ENCODE assay signal across 18 cellular contexts in the genomic region with DNA sequence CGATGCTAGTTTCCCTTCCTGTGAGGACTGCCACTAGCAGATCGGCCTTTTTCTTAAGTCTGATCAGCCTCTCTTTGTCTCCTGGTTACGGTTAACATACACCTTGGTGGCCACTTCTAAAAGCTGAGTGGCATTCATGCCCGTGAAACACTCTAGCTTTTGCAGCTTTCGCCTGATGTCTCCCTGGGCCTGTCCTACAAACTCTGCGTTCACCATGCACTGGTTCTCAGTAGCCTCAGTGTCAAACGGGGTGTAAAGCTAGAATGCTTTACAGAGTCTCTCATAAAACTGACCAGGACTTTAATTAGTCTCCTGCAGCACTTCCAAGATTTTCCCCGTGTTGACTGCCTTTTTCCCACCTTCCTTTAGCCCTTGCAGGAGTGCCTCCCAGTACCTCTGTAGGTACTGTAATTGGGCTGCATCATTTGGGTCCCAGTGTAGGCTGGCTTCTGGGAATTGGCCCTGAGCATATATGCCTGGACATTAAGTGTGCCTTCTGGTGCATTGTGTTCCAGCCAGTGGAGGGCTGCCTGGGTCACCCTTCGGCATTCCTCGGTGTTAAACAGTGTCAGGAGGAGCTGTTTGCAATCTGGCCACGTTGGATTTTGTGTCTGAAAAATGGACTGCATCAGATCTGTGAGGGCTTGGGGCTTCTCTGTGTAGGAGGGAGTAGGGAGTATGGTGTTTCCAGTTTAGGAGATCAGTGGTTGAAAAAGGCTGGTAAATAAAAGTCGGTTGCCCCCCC. TPM values are rescaled to one million over a fixed set of nuclear protein-coding genes. Genes with fewer than 3 reads are reported as not detected.
A peak's percentile ranks its signal among the peaks of the same experiment; 100 is the strongest.
DNase-seq lines count a peak whose midpoint lies in the region; ATAC-seq and TF ChIP-seq lines count a peak whose summit lies in the region.
"Had no signal": no experiment of that assay in that cellular context is flagged by ENCODE, and none has a peak within 500 bp of the region (broad histone marks: within the 10 kb centered on the region; RNA-seq: fewer than 3 reads in every experiment).

No MANE protein-coding gene starts in this region.

- H3K4me1 Mint-ChIP-seq in endothelial cell (ENCODE audit: unreplicated experiment) (peaks cover 11% of the 10 kb centered on the region), mesothelial cell of epicardium (no peaks in the 10 kb centered on the region)

- H3K9me3 ChIP-seq in right atrium auricular region, result no peaks in the 10 kb centered on the region
- H3K9me3 ChIP-seq in parathyroid adenoma (ENCODE audit: control insufficient read depth, low read length), result no peaks in the 10 kb centered on the region
- peaks cover 0 to 7% (median 0%) of the 10 kb centered on the region in 3 donors for H3K9me3 ChIP-seq in tibial artery
- H3K9me3 ChIP-seq: colonic mucosa had no signal

- peaks cover 0 to 3% of the 10 kb centered on the region in 2 donors for H3K4me1 ChIP-seq in right atrium auricular region
- peaks cover 21% of the 10 kb centered on the region for H3K4me1 ChIP-seq in parathyroid adenoma
- H3K4me1 ChIP-seq in tibial artery, result peaks cover 0 to 35% (median 9%) of the 10 kb centered on the region in 4 donors
- H3K4me1 ChIP-seq: colonic mucosa had no signal

- peaks cover 9% of the 10 kb centered on the region for H3K79me2 ChIP-seq in parathyroid adenoma

- no peak for DNase-seq in Right ventricle myocardium superior
- no peak for DNase-seq in right atrium auricular region (ENCODE audit: low spot score)
- DNase-seq in endothelial cell (ENCODE audit: low spot score), result no peak
- no peak for DNase-seq in tibial artery
- no peak for DNase-seq in mesothelial cell of epicardium (ENCODE audit: low spot score in 2 of 2, unreplicated experiment in 2 of 2)
- DNase-seq in COLO829 (ENCODE audit: low spot score), result no peak
- DNase-seq: activated CD4-positive, alpha-beta memory T cell treated with anti-CD3 and anti-CD28 coated beads for 36 hours; activated effector memory CD4-positive, alpha-beta T cell treated with Interleukin-2 at 50 U/mL for 16 hours; colonic mucosa; HFFc6; left lung; NCI-H1105; stimulated activated CD4-positive, alpha-beta T cell treated with anti-CD3 and anti-CD28 coated beads, Interleukin-2, amount 100 ng/mL, for 48 hours; stimulated activated naive CD4-positive, alpha-beta T cell treated with Interleukin-2 at 50 U/mL for 16 hours; upper lobe of right lung had no signal

- H3K27me3 ChIP-seq in right atrium auricular region (no peaks in the 10 kb centered on the region), parathyroid adenoma (ENCODE audit: control insufficient read depth, insufficient read depth, low read length) (no peaks in the 10 kb centered on the region), tibial artery (no peaks in the 10 kb centered on the region)
- H3K27me3 ChIP-seq: colonic mucosa, left lung, upper lobe of right lung had no signal

- H3K4me2 ChIP-seq in parathyroid adenoma (ENCODE audit: low read length), result no peak overlapping the region

- H3K9me3 Mint-ChIP-seq in endothelial cell (ENCODE audit: unreplicated experiment), result peaks cover 52% of the 10 kb centered on the region
- H3K9me3 Mint-ChIP-seq in mesothelial cell of epicardium, result peaks cover 78% of the 10 kb centered on the region

- intact Hi-C loops in Right ventricle myocardium superior (cut with DNase I) (no loop called here), tibial artery (cut with DNase I; ENCODE audit: low total_unique reads) (no loop called here)

- peak overlapping the region in 1 of 2 donors; percentile 60 for H3K27ac ChIP-seq in right atrium auricular region
- H3K27ac ChIP-seq in parathyroid adenoma, result peak overlapping the region; percentile 85
- peak overlapping the region; percentile 8 to 54 for H3K27ac ChIP-seq in tibial artery
- H3K27ac ChIP-seq: colonic mucosa, upper lobe of right lung had no signal

- H3K36me3 ChIP-seq in right atrium auricular region (peaks cover 9% of the 10 kb centered on the region), parathyroid adenoma (ENCODE audit: control insufficient read depth, insufficient read depth, low read length) (no peaks in the 10 kb centered on the region), tibial artery (peaks cover 24 to 29% (median 27%) of the 10 kb centered on the region in 3 donors)
- H3K36me3 ChIP-seq: colonic mucosa, upper lobe of right lung had no signal

- peaks cover 12% of the 10 kb centered on the region for H3K27me3 Mint-ChIP-seq in endothelial cell (ENCODE audit: unreplicated experiment)
- no peaks in the 10 kb centered on the region for H3K27me3 Mint-ChIP-seq in mesothelial cell of epicardium (ENCODE audit: low read depth)
- H3K27me3 Mint-ChIP-seq: activated CD4-positive, alpha-beta memory T cell treated with anti-CD3 and anti-CD28 coated beads for 36 hours; natural killer cell treated with Interleukin-12 subunit alpha and Interleukin-12 subunit beta and Interleukin-15 and Interleukin-18, amount 100 ng/mL, for 72 hours had no signal

- H3K36me3 Mint-ChIP-seq in endothelial cell (ENCODE audit: low read depth, unreplicated experiment), result peaks cover 83% of the 10 kb centered on the region
- peaks cover 83% of the 10 kb centered on the region for H3K36me3 Mint-ChIP-seq in mesothelial cell of epicardium

- TF ChIP-seq CTCF in right atrium auricular region (IDR thresholded peaks at IDR 0.05) (no peak), endothelial cell (IDR thresholded peaks at IDR 0.05; ENCODE audit: unreplicated experiment) (no peak), parathyroid adenoma (IDR thresholded peaks at IDR 0.05) (no peak), tibial artery (IDR thresholded peaks at IDR 0.05) (no peak), mesothelial cell of epicardium (IDR thresholded peaks at IDR 0.05; ENCODE audit: unreplicated experiment) (no peak)

- no peak overlapping the region for H2AFZ ChIP-seq in parathyroid adenoma

- H3K27ac Mint-ChIP-seq in endothelial cell (ENCODE audit: unreplicated experiment), result peak overlapping the region; percentile 62
- H3K27ac Mint-ChIP-seq in mesothelial cell of epicardium, result no peak overlapping the region
- H3K27ac Mint-ChIP-seq: activated CD4-positive, alpha-beta memory T cell treated with anti-CD3 and anti-CD28 coated beads for 36 hours; HFFc6; natural killer cell treated with Interleukin-12 subunit alpha and Interleukin-12 subunit beta and Interleukin-15 and Interleukin-18, amount 100 ng/mL, for 72 hours had no signal

- H3K4me3 Mint-ChIP-seq in endothelial cell (ENCODE audit: unreplicated experiment), result peak overlapping the region; percentile 79
- H3K4me3 Mint-ChIP-seq in mesothelial cell of epicardium, result no peak overlapping the region
- H3K4me3 Mint-ChIP-seq: activated CD4-positive, alpha-beta memory T cell treated with anti-CD3 and anti-CD28 coated beads for 36 hours; HFFc6; natural killer cell treated with Interleukin-12 subunit alpha and Interleukin-12 subunit beta and Interleukin-15 and Interleukin-18, amount 100 ng/mL, for 72 hours had no signal

- ATAC-seq in Right ventricle myocardium superior (ENCODE audit: poor library complexity) (peak; percentile 68), GM19351 (IDR thresholded peaks at IDR 0.05; ENCODE audit: unreplicated experiment) (no peak)
- ATAC-seq: natural killer cell treated with Interleukin-12 subunit alpha and Interleukin-12 subunit beta and Interleukin-15 and Interleukin-18, amount 100 ng/mL, for 72 hours had no signal

- no peak overlapping the region for H3K9ac ChIP-seq in parathyroid adenoma

- H3K4me3 ChIP-seq in right atrium auricular region, result no peak overlapping the region
- H3K4me3 ChIP-seq in parathyroid adenoma (ENCODE audit: low read depth, low read length), result no peak overlapping the region
- H3K4me3 ChIP-seq in tibial artery, result no peak overlapping the region
- H3K4me3 ChIP-seq: colonic mucosa, left lung, upper lobe of right lung had no signal

RNA-seq across cellular contexts. Expression of a gene that starts 6.5 kb away (rescaled TPM):
- total RNA-seq in Right ventricle myocardium superior (2.3 TPM), right atrium auricular region (1 to 10 TPM; 1.6 to 2.0 TPM), endothelial cell (ENCODE audit: unreplicated experiment) (42.0 TPM), mesothelial cell of epicardium (38.3 to 42.5 TPM (median 42.3 TPM) in 3 replicates)

RNA-seq across cellular contexts. Expression of a gene that starts 9.2 kb away (rescaled TPM):
- total RNA-seq in Right ventricle myocardium superior (6.3 TPM), right atrium auricular region (1 to 10 TPM; 3.5 to 5.7 TPM), endothelial cell (ENCODE audit: unreplicated experiment) (58.4 TPM), mesothelial cell of epicardium (54.9 to 57.6 TPM (median 56.6 TPM) in 3 replicates)

Comparison
In these comparisons a context has a peak if more than half of its experiments do, and no peak if none do; other contexts are left out.
1. RNA of a gene that starts 6.5 kb away (total RNA-seq): 38.3 to 42.5 TPM in mesothelial cell of epicardium and 42.0 TPM in endothelial cell (single experiment); 2.3 TPM in Right ventricle myocardium superior (single experiment) and 1.6 to 2.0 TPM in right atrium auricular region; every median in the first group is over 10 times any median in the second.